In genomic region chr2:157806426-157806825, GRCh38 we compare ENCODE assay signal across 25 cellular contexts.
"Had no signal": no experiment of that assay in that cellular context is flagged by ENCODE, and none has a peak within 500 bp of the region (broad histone marks: within the 10 kb centered on the region; RNA-seq: fewer than 3 reads in every experiment).

No MANE protein-coding gene starts in this region.

- H3K4me1 Mint-ChIP-seq: naive B cell, neural crest cell had no signal

- H3K36me3 ChIP-seq: gastroesophageal sphincter, heart left ventricle, neutrophil, pancreas, right lobe of liver, thoracic aorta, tibial nerve, upper lobe of left lung had no signal

- H3K9me3 ChIP-seq: gastroesophageal sphincter, heart left ventricle, neutrophil, pancreas, right lobe of liver, thoracic aorta, tibial nerve, upper lobe of left lung had no signal

- DNase-seq: dorsolateral prefrontal cortex; effector CD4-positive, alpha-beta T cell; foreskin fibroblast; heart left ventricle; left colon; naive B cell; pancreas; right lobe of liver; small intestine; stimulated activated CD4-positive, alpha-beta T cell treated with anti-CD3 and anti-CD28 coated beads, Interleukin-15, amount 100 ng/mL, for 24 hours; stimulated activated CD4-positive, alpha-beta T cell treated with anti-CD3 and anti-CD28 coated beads, Interleukin-2, amount 100 ng/mL, for 48 hours; stimulated activated naive B cell treated with anti-CD40 and anti-IgM and Interleukin-4, amounts not matched to agents 10 μg/mL and 1 μg/mL and 100 μg/mL, for 72 hours; upper lobe of left lung had no signal

- H3K4me3 Mint-ChIP-seq: memory B cell; naive B cell; natural killer cell treated with Interleukin-12 subunit alpha and Interleukin-12 subunit beta and Interleukin-15 and Interleukin-18, amount 100 ng/mL, for 72 hours; neural crest cell; stimulated activated naive B cell treated with anti-CD40 and anti-IgM and Interleukin-4, amounts not matched to agents 10 μg/mL and 1 μg/mL and 100 μg/mL, for 72 hours; stimulated activated naive CD8-positive, alpha-beta T cell treated with anti-CD3 and anti-CD28 coated beads, Interleukin-15, Interleukin-2, amounts not matched to agents 100 ng/mL and 50 ng/mL, for 24 hours had no signal

- H3K27ac ChIP-seq: dorsolateral prefrontal cortex, epithelial cell of prostate, gastroesophageal sphincter, hepatocyte, neutrophil, pancreas, right lobe of liver, thoracic aorta, tibial nerve, upper lobe of left lung had no signal

- ATAC-seq: esophagus mucosa; gastroesophageal sphincter; left colon; natural killer cell treated with Interleukin-12 subunit alpha and Interleukin-12 subunit beta and Interleukin-15 and Interleukin-18, amount 100 ng/mL, for 72 hours; pancreas; right lobe of liver; stimulated activated naive B cell treated with anti-CD40 and anti-IgM and Interleukin-4, amounts not matched to agents 10 μg/mL and 1 μg/mL and 100 μg/mL, for 72 hours had no signal

- H3K27me3 Mint-ChIP-seq: memory B cell; naive B cell; natural killer cell treated with Interleukin-12 subunit alpha and Interleukin-12 subunit beta and Interleukin-15 and Interleukin-18, amount 100 ng/mL, for 72 hours; stimulated activated naive B cell treated with anti-CD40 and anti-IgM and Interleukin-4, amounts not matched to agents 10 μg/mL and 1 μg/mL and 100 μg/mL, for 72 hours; stimulated activated naive CD8-positive, alpha-beta T cell treated with anti-CD3 and anti-CD28 coated beads, Interleukin-15, Interleukin-2, amounts not matched to agents 100 ng/mL and 50 ng/mL, for 24 hours had no signal

- H3K27me3 ChIP-seq: dorsolateral prefrontal cortex, gastroesophageal sphincter, heart left ventricle, hepatocyte, neutrophil, pancreas, right lobe of liver, tibial nerve, upper lobe of left lung had no signal

- H3K36me3 Mint-ChIP-seq: natural killer cell treated with Interleukin-12 subunit alpha and Interleukin-12 subunit beta and Interleukin-15 and Interleukin-18, amount 100 ng/mL, for 72 hours had no signal

- H3K9me3 Mint-ChIP-seq: memory B cell; naive B cell; natural killer cell treated with Interleukin-12 subunit alpha and Interleukin-12 subunit beta and Interleukin-15 and Interleukin-18, amount 100 ng/mL, for 72 hours; neural crest cell; stimulated activated naive B cell treated with anti-CD40 and anti-IgM and Interleukin-4, amounts not matched to agents 10 μg/mL and 1 μg/mL and 100 μg/mL, for 72 hours; stimulated activated naive CD8-positive, alpha-beta T cell treated with anti-CD3 and anti-CD28 coated beads, Interleukin-15, Interleukin-2, amounts not matched to agents 100 ng/mL and 50 ng/mL, for 24 hours had no signal

- H3K4me3 ChIP-seq: dorsolateral prefrontal cortex, gastroesophageal sphincter, heart left ventricle, hepatocyte, lung, pancreas, right lobe of liver, thoracic aorta, tibial nerve, upper lobe of left lung had no signal

- H3K27ac Mint-ChIP-seq: memory B cell; natural killer cell treated with Interleukin-12 subunit alpha and Interleukin-12 subunit beta and Interleukin-15 and Interleukin-18, amount 100 ng/mL, for 72 hours; stimulated activated naive B cell treated with anti-CD40 and anti-IgM and Interleukin-4, amounts not matched to agents 10 μg/mL and 1 μg/mL and 100 μg/mL, for 72 hours; stimulated activated naive CD8-positive, alpha-beta T cell treated with anti-CD3 and anti-CD28 coated beads, Interleukin-15, Interleukin-2, amounts not matched to agents 100 ng/mL and 50 ng/mL, for 24 hours had no signal
